In the genomic region with DNA sequence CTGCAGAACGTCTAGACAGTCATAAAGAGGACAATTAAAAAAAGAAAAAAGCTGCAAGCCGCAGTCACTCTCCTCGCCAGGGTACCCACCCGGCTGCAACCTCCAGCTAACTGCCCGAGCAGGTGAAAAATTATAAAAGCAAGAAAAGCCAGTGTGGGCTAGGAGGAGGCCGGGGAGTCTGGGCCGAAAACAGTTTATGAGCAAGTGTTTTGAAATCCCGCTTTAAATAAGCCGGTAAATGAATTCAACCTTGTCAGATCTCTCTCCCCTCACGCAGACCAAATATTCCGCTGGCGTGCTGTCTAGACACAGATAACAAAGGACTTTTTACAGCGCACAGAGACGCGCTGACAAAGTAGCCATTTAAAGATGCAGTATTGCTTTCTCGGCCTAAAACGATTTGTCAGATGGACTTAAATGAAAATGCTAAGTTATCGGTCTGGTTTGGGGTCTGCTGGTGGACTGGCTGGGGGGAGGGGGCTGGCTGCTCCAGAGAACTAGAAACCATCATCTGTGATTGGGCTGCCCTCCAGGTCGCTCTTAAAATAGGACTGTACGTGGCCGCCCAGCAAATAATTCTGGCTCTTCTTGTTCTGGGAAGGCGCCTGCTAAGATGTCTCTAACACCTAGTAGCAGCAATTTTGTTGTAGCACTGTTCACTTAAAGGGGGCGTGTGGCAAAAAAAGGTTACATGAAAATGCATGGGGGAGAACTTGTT, we compare ENCODE assay signal across 16 cellular contexts. TPM values are rescaled to one million over a fixed set of nuclear protein-coding genes. Genes with fewer than 3 reads are reported as not detected.
A peak's percentile ranks its signal among the peaks of the same experiment; 100 is the strongest.
DNase-seq lines count a peak whose midpoint lies in the region; ATAC-seq, FAIRE-seq and TF ChIP-seq lines count a peak whose summit lies in the region.
"Had no signal": no experiment of that assay in that cellular context is flagged by ENCODE, and none has a peak within 500 bp of the region (broad histone marks: within the 10 kb centered on the region; RNA-seq: fewer than 3 reads in every experiment).

No MANE protein-coding gene starts in this region.

- BruUV-seq in PC-3 (replicated peaks; lab: Mats Ljungman, UMichigan): no TSS peak

- TF ChIP-seq CTCF in A549 (IDR thresholded peaks at IDR 0.05) (no peak), endodermal cell (conservative IDR thresholded peaks at IDR 0.05) (no peak), nephron (IDR thresholded peaks at IDR 0.05; ENCODE audit: unreplicated experiment in 3 of 3) (no peak), PC-3 (conservative IDR thresholded peaks at IDR 0.05; ENCODE audit: low read depth, low read length) (no peak), WERI-Rb-1 (IDR thresholded peaks at IDR 0.05; ENCODE audit: low read depth, low read length) (no peak)

- H3K4me2 ChIP-seq in A549 (peak overlapping the region; percentile 29; the same call in 2 of the 3 replicates), PC-3 (ENCODE audit: low read length) (no peak overlapping the region)

- TF ChIP-seq POLR2A in A549 (IDR thresholded peaks at IDR 0.05; ENCODE audit: low read length): no peak

- peak overlapping the region; percentile 81 for H3K27ac Mint-ChIP-seq in endodermal cell
- peak overlapping the region; percentile 85 to 98 (median 93) for H3K27ac Mint-ChIP-seq in nephron
- H3K27ac Mint-ChIP-seq: activated T-helper 2 cell treated with anti-CD3 and anti-CD28 coated beads, Interferon-gamma antibody, Interleukin-2, Interleukin-4, amounts not matched to agents 10 μg/mL and 5 μg/mL and 100 μg/mL, durations not matched to agents 14 hours and 24 hours and 36 hours; stimulated activated naive CD8-positive, alpha-beta T cell treated with anti-CD3 and anti-CD28 coated beads, Interleukin-15, amount 100 ng/mL, for 72 hours had no signal

- no peaks in the 10 kb centered on the region for H3K27me3 ChIP-seq in endodermal cell (ENCODE audit: control insufficient read depth, insufficient read depth, low read length, poor library complexity, severe bottlenecking)
- no peaks in the 10 kb centered on the region for H3K27me3 ChIP-seq in PC-3 (ENCODE audit: low read length)
- H3K27me3 ChIP-seq in WERI-Rb-1 (ENCODE audit: insufficient read depth, low read depth, severe bottlenecking): no peaks in the 10 kb centered on the region
- H3K27me3 ChIP-seq: ovary had no signal

- FAIRE-seq in A549 (lab: Jason Lieb, UNC): no peak
- FAIRE-seq: K562 had no signal

- H3F3A ChIP-seq in PC-3 (ENCODE audit: low read length, unreplicated experiment): no peaks in the 10 kb centered on the region

- H3K27me3 Mint-ChIP-seq in endodermal cell (ENCODE audit: insufficient read depth) (no peaks in the 10 kb centered on the region), nephron (ENCODE audit: low read depth) (peaks cover 9% of the 10 kb centered on the region)
- H3K27me3 Mint-ChIP-seq: stimulated activated naive CD8-positive, alpha-beta T cell treated with anti-CD3 and anti-CD28 coated beads, Interleukin-15, amount 100 ng/mL, for 72 hours had no signal

- intact Hi-C loops in PC-3 (cut with micrococcal nuclease): no loop called here

- H3K36me3 ChIP-seq in endodermal cell (ENCODE audit: control insufficient read depth, insufficient read depth, low read length): peaks cover 53% of the 10 kb centered on the region
- peaks cover 11% of the 10 kb centered on the region; the same call in 1 of the 2 replicates for H3K36me3 ChIP-seq in PC-3 (ENCODE audit: low read depth, low read length)
- no peaks in the 10 kb centered on the region for H3K36me3 ChIP-seq in WERI-Rb-1
- H3K36me3 ChIP-seq: ovary had no signal

- peaks cover 7% of the 10 kb centered on the region; the same call in 1 of the 2 replicates for H4K20me1 ChIP-seq in PC-3 (ENCODE audit: low read length)

- no peak for TF ChIP-seq EP300 in A549 (IDR thresholded peaks at IDR 0.05)

- POLR2A ChIA-PET in A549 (lab: Yijun Ruan, JAX) (interaction anchor here (1.1 kb wide), 1 partner anchor 63 kb away, joined by 3 read pairs; no protein-coding TSS in a partner anchor), PC-3 (lab: Charles Lee; ENCODE audit: unreplicated experiment) (interaction anchor here (0.6 kb wide), 1 partner anchor 1349 kb away, joined by 4 read pairs; no protein-coding TSS in a partner anchor)

- H3K4me3 ChIP-seq in A549: no peak overlapping the region
- no peak overlapping the region for H3K4me3 ChIP-seq in endodermal cell (ENCODE audit: low read length)
- H3K4me3 ChIP-seq in PC-3 (ENCODE audit: low read length): no peak overlapping the region
- no peak overlapping the region for H3K4me3 ChIP-seq in WERI-Rb-1 (ENCODE audit: low read depth, low read length)
- H3K4me3 ChIP-seq: K562, ovary had no signal

- H3K4me3 Mint-ChIP-seq in endodermal cell: no peak overlapping the region
- H3K4me3 Mint-ChIP-seq in nephron: peak overlapping the region; percentile 16 to 63 (median 61)
- H3K4me3 Mint-ChIP-seq: central memory CD8-positive, alpha-beta T cell; stimulated activated naive CD8-positive, alpha-beta T cell treated with anti-CD3 and anti-CD28 coated beads, Interleukin-15, amount 100 ng/mL, for 72 hours had no signal

- peaks cover 6% of the 10 kb centered on the region for H3K36me3 Mint-ChIP-seq in endodermal cell (ENCODE audit: low read depth)
- no peaks in the 10 kb centered on the region for H3K36me3 Mint-ChIP-seq in nephron (ENCODE audit: low read depth)

- H3K9ac ChIP-seq in endodermal cell (ENCODE audit: extremely low read depth, low read length, poor library complexity, severe bottlenecking) (no peak overlapping the region), PC-3 (ENCODE audit: low read length) (no peak overlapping the region)

- WGBS in A549 (ENCODE audit: missing lambda C conversion rate): 80% methylated on average over 23 of the region's 23 CpGs
- 66 to 85% methylated on average over 18 to 23 of the region's 23 CpGs for WGBS in endodermal cell (ENCODE audit: insufficient coverage in 1 of 2, insufficient read length in 1 of 2), 2 experiments

- H3K4me1 ChIP-seq in A549: peaks cover 100% of the 10 kb centered on the region
- H3K4me1 ChIP-seq in endodermal cell (ENCODE audit: control insufficient read depth, insufficient read depth, low read length): peaks cover 11% of the 10 kb centered on the region
- H3K4me1 ChIP-seq in PC-3 (ENCODE audit: insufficient read depth, low read length): peaks cover 37% of the 10 kb centered on the region

- no peak overlapping the region for H2AFZ ChIP-seq in PC-3 (ENCODE audit: low read length)

- CTCF ChIA-PET in A549 (lab: Yijun Ruan, JAX) (interaction anchor here (1.0 to 1.2 kb wide), 3 partner anchors 63 to 524 kb away, joined by 3 to 4 read pairs (median 3); no protein-coding TSS in a partner anchor), PC-3 (lab: Charles Lee) (no interaction called here)

- H3K9me2 ChIP-seq in PC-3 (replicated peaks; ENCODE audit: low read length): no peaks in the 10 kb centered on the region

- peaks cover 100% of the 10 kb centered on the region for H3K79me2 ChIP-seq in PC-3 (ENCODE audit: low read length)

- H3K9me3 Mint-ChIP-seq in endodermal cell (no peaks in the 10 kb centered on the region), nephron (no peaks in the 10 kb centered on the region)
- H3K9me3 Mint-ChIP-seq: activated T-helper 2 cell treated with anti-CD3 and anti-CD28 coated beads, Interferon-gamma antibody, Interleukin-2, Interleukin-4, amounts not matched to agents 10 μg/mL and 5 μg/mL and 100 μg/mL, durations not matched to agents 14 hours and 24 hours and 36 hours; central memory CD8-positive, alpha-beta T cell; stimulated activated naive CD8-positive, alpha-beta T cell treated with anti-CD3 and anti-CD28 coated beads, Interleukin-15, amount 100 ng/mL, for 72 hours had no signal

- H3K27ac ChIP-seq in A549 (peak overlapping the region in 1 of 2 experiments; percentile 97; a peak in 3 of 6 replicates), endodermal cell (ENCODE audit: low read depth, low read length) (peak overlapping the region; percentile 100), PC-3 (ENCODE audit: low read length) (no peak overlapping the region), WERI-Rb-1 (no peak overlapping the region)
- H3K27ac ChIP-seq: ovary had no signal

- no peaks in the 10 kb centered on the region for H3K9me3 ChIP-seq in A549
- H3K9me3 ChIP-seq in endodermal cell (ENCODE audit: control insufficient read depth, low read length): no peaks in the 10 kb centered on the region
- H3K9me3 ChIP-seq in PC-3 (ENCODE audit: low read length): no peaks in the 10 kb centered on the region
- no peaks in the 10 kb centered on the region for H3K9me3 ChIP-seq in WERI-Rb-1 (ENCODE audit: severe bottlenecking)
- H3K9me3 ChIP-seq: ovary had no signal

- ATAC-seq in A549 (no peak), GM18498 (IDR thresholded peaks at IDR 0.05; ENCODE audit: unreplicated experiment) (no peak), PC-3 (no peak)
- ATAC-seq: K562; stimulated activated naive CD8-positive, alpha-beta T cell treated with anti-CD3 and anti-CD28 coated beads, Interleukin-15, amount 100 ng/mL, for 72 hours had no signal

- no peak for DNase-seq in A549 (ENCODE audit: low read depth in 1 of 2, low spot score in 1 of 2)
- peak; percentile 11 for DNase-seq in NCI-H128 (lab: John Stamatoyannopoulos, UW; ENCODE audit: unreplicated experiment)
- DNase-seq in endodermal cell: no peak
- no peak for DNase-seq in NCI-H1436 treated with DMSO at 0.1 percent for 48 hours (lab: John Stamatoyannopoulos, UW)
- no peak for DNase-seq in PC-3
- no peak for DNase-seq in WERI-Rb-1
- DNase-seq: activated CD4-positive, alpha-beta T cell treated with anti-CD3 and anti-CD28 coated beads for 1 hour; kidney glomerular epithelial cell; NCI-H2171; ovary; stimulated activated naive CD8-positive, alpha-beta T cell treated with anti-CD3 and anti-CD28 coated beads, Interleukin-15, amount 100 ng/mL, for 72 hours had no signal

- TF ChIP-seq RAD21 in A549 (conservative IDR thresholded peaks at IDR 0.05 in 1 of 2, IDR thresholded peaks at IDR 0.05 in 1 of 2): no peak

- H3K4me1 Mint-ChIP-seq in endodermal cell: peaks cover 52% of the 10 kb centered on the region
- H3K4me1 Mint-ChIP-seq in nephron: peaks cover 98% of the 10 kb centered on the region

TF ChIP-seq in A549, 52 proteins besides CTCF, POLR2A, EP300 and RAD21 (continues in another document):
- TF ChIP-seq PHF8 (IDR thresholded peaks at IDR 0.05; ENCODE audit: borderline replicate concordance, low read depth): no peak
- TF ChIP-seq, protein P1, sequence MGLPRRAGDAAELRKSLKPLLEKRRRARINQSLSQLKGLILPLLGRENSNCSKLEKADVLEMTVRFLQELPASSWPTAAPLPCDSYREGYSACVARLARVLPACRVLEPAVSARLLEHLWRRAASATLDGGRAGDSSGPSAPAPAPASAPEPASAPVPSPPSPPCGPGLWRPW (IDR thresholded peaks at IDR 0.05): no peak
- no peak for TF ChIP-seq RFX5 (IDR thresholded peaks at IDR 0.05)
- TF ChIP-seq HOXB13 (CRISPR knock-in tag; IDR thresholded peaks at IDR 0.05; ENCODE audit: low read depth): no peak
- TF ChIP-seq CEBPB (IDR thresholded peaks at IDR 0.05): no peak

RNA-seq across cellular contexts. Expression of a gene that starts 24.5 kb away (rescaled TPM):
- polyA plus RNA-seq in A549 (2011; rRNA removed): 131 and 150 TPM in 2 replicates
- polyA plus RNA-seq in A549 (2012; cell fraction: cytosol; rRNA removed): 145 and 229 TPM in 2 replicates
- 263 and 339 TPM in 2 replicates for polyA plus RNA-seq in A549 (2012; cell fraction: nucleus; rRNA removed)
- polyA plus RNA-seq in A549 (2017; fragmentation: RNase III; extraction: RNeasy Plus Mini Kit Qiagen cat#74134 plus additional on column Dnase treatment): 114 to 152 TPM (median 147 TPM) in 3 replicates
- polyA minus RNA-seq in A549 (2011; rRNA and poly(A)+ RNA removed): 151 and 188 TPM in 2 replicates
- total RNA-seq in endodermal cell: 10 to 100 TPM; 18.8 to 37.4 TPM
- 56.8 TPM for polyA plus RNA-seq in endodermal cell (2013, experiment 1 of 2)
- 65.5 TPM for polyA plus RNA-seq in endodermal cell (2013, experiment 2 of 2)
- 21.9 and 29.3 TPM in 2 replicates for total RNA-seq in PC-3 (2014; rRNA removed)
- polyA plus RNA-seq: K562 had no signal
